8 cellular contexts compared by ENCODE assay signal in genomic region chr22:36663581-36663980, GRCh38. TPM values are rescaled to one million over a fixed set of nuclear protein-coding genes. Genes with fewer than 3 reads are reported as not detected.
"Had no signal": no experiment of that assay in that cellular context is flagged by ENCODE, and none has a peak within 500 bp of the region (broad histone marks: within the 10 kb centered on the region; RNA-seq: fewer than 3 reads in every experiment).

No MANE protein-coding gene starts in this region.

- DNase-seq: H7, HFFc6, KBM-7 had no signal

- ATAC-seq: GM23338, HCT116, HepG2 had no signal

RNA-seq across cellular contexts. Expression of gene CACNG2, which starts 40.0 kb away (rescaled TPM):
- total RNA-seq: GM23338, H4, H7, HepG2, HFFc6, HT1080 had no signal
